17 cellular contexts compared by ENCODE assay signal in the genomic region with DNA sequence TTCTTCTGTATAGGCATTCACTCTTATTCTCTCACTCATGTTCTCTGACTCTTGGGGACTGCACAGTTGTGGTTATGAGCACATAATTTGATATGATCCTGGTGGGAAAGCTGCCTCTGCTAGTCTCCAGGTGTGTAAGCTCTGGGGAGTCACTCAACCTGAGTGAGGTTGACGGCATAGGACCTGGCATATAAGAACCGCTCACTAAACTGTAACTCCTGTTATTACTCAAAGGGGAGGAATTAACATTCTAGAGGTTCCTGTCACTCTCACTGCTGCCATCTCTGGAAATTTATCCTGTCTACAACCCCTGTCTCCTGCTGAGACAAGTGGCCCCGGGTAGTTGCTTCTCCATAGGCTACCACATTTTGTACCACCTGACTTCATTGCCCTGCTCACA. TPM values are rescaled to one million over a fixed set of nuclear protein-coding genes. Genes with fewer than 3 reads are reported as not detected.
DNase-seq lines count a peak whose midpoint lies in the region; ATAC-seq and TF ChIP-seq lines count a peak whose summit lies in the region.
"Had no signal": no experiment of that assay in that cellular context is flagged by ENCODE, and none has a peak within 500 bp of the region (broad histone marks: within the 10 kb centered on the region; RNA-seq: fewer than 3 reads in every experiment).

No MANE protein-coding gene starts in this region.

- peaks cover 0 to 47% (median 10%) of the 10 kb centered on the region in 4 donors for H3K36me3 ChIP-seq in sigmoid colon
- peaks cover 0 to 40% (median 7%) of the 10 kb centered on the region in 4 donors for H3K36me3 ChIP-seq in transverse colon

- no peak for ATAC-seq in activated naive CD8-positive, alpha-beta T cell treated with anti-CD3 and anti-CD28 coated beads, Interleukin-2, amount 50 U/mL, for 24 hours
- peak in 1 of 4 experiments; percentile 1 for ATAC-seq in T-cell (replicated peaks in 1 of 4)

- H3K4me1 ChIP-seq in sigmoid colon (peaks cover 0 to 13% (median 8%) of the 10 kb centered on the region in 4 donors), transverse colon (peaks cover 0 to 18% (median 0%) of the 10 kb centered on the region in 4 donors)
- H3K4me1 ChIP-seq: BE2C had no signal

- no peak for DNase-seq in activated naive CD8-positive, alpha-beta T cell treated with anti-CD3 and anti-CD28 coated beads for 36 hours
- no peak for DNase-seq in activated naive CD8-positive, alpha-beta T cell treated with anti-CD3 and anti-CD28 coated beads, Interleukin-2, amount 50 U/mL, for 24 hours
- DNase-seq in T-cell: no peak
- DNase-seq in immature natural killer cell: no peak
- no peak for DNase-seq in sigmoid colon
- DNase-seq in HT-29 (ENCODE audit: low spot score): no peak
- no peak for DNase-seq in transverse colon
- DNase-seq: BE2C; CD4-positive, alpha-beta memory T cell; IMR-90; Kasumi-1; NCI-H1105 treated with DMSO at 0.1 percent for 48 hours; NCI-H2029; NCI-H2171 treated with DMSO at 0.1 percent for 48 hours; NCI-H774 had no signal

- H3K9me3 ChIP-seq in sigmoid colon: no peaks in the 10 kb centered on the region
- H3K9me3 ChIP-seq in transverse colon: no peaks in the 10 kb centered on the region
- H3K9me3 ChIP-seq: BE2C had no signal

- intact Hi-C loops in sigmoid colon (cut with DNase I) (no loop called here), transverse colon (cut with DNase I; ENCODE audit: low total_unique reads) (no loop called here)

- POLR2A ChIA-PET in T-cell (lab: Charles Lee): interaction anchor here in 1 of 2 donors (0.6 kb wide), 1 partner anchor 134 kb away, joined by 5 read pairs; no protein-coding TSS in a partner anchor

- CTCF ChIA-PET in T-cell (lab: Charles Lee): no interaction called here

- no peak overlapping the region for H3K27ac ChIP-seq in sigmoid colon
- no peak overlapping the region for H3K27ac ChIP-seq in transverse colon

- no peaks in the 10 kb centered on the region for H3K27me3 ChIP-seq in sigmoid colon
- H3K27me3 ChIP-seq in transverse colon: no peaks in the 10 kb centered on the region
- H3K27me3 ChIP-seq: BE2C had no signal

- peaks cover 40% of the 10 kb centered on the region for H3K36me3 Mint-ChIP-seq in activated naive CD8-positive, alpha-beta T cell treated with anti-CD3 and anti-CD28 coated beads for 36 hours
- peaks cover 46% of the 10 kb centered on the region for H3K36me3 Mint-ChIP-seq in activated naive CD8-positive, alpha-beta T cell treated with anti-CD3 and anti-CD28 coated beads, Interleukin-2, amount 50 U/mL, for 24 hours (ENCODE audit: low read depth)
- H3K36me3 Mint-ChIP-seq in T-cell: peaks cover 43% of the 10 kb centered on the region
- H3K36me3 Mint-ChIP-seq in immature natural killer cell: peaks cover 4 to 27% (median 23%) of the 10 kb centered on the region in 3 donors

- H3K27ac Mint-ChIP-seq in activated naive CD8-positive, alpha-beta T cell treated with anti-CD3 and anti-CD28 coated beads for 36 hours: peak overlapping the region; percentile 35
- no peak overlapping the region for H3K27ac Mint-ChIP-seq in activated naive CD8-positive, alpha-beta T cell treated with anti-CD3 and anti-CD28 coated beads, Interleukin-2, amount 50 U/mL, for 24 hours
- peak overlapping the region; percentile 30 to 51 for H3K27ac Mint-ChIP-seq in T-cell
- peak overlapping the region in 5 of 6 donors; percentile 20 to 72 (median 66) for H3K27ac Mint-ChIP-seq in immature natural killer cell

- H3K4me1 Mint-ChIP-seq in activated naive CD8-positive, alpha-beta T cell treated with anti-CD3 and anti-CD28 coated beads for 36 hours: peaks cover 31% of the 10 kb centered on the region
- H3K4me1 Mint-ChIP-seq in activated naive CD8-positive, alpha-beta T cell treated with anti-CD3 and anti-CD28 coated beads, Interleukin-2, amount 50 U/mL, for 24 hours: peaks cover 25% of the 10 kb centered on the region
- peaks cover 24 to 37% (median 36%) of the 10 kb centered on the region in 3 donors for H3K4me1 Mint-ChIP-seq in T-cell
- peaks cover 37 to 53% of the 10 kb centered on the region in 2 donors for H3K4me1 Mint-ChIP-seq in immature natural killer cell

- H3K4me3 Mint-ChIP-seq in activated naive CD8-positive, alpha-beta T cell treated with anti-CD3 and anti-CD28 coated beads for 36 hours: no peak overlapping the region
- no peak overlapping the region for H3K4me3 Mint-ChIP-seq in activated naive CD8-positive, alpha-beta T cell treated with anti-CD3 and anti-CD28 coated beads, Interleukin-2, amount 50 U/mL, for 24 hours
- H3K4me3 Mint-ChIP-seq in T-cell: no peak overlapping the region
- H3K4me3 Mint-ChIP-seq in immature natural killer cell: no peak overlapping the region
- H3K4me3 Mint-ChIP-seq: CD4-positive, alpha-beta memory T cell had no signal

- in situ Hi-C loops in transverse colon (cut with MboI; ENCODE audit: low pct_ligation_motif_present in 1 of 4, low pct_unique_long_range_greater_than_20kb in 1 of 4, low sequenced_read_pairs in 3 of 4): no loop called here

- no peaks in the 10 kb centered on the region for H3K9me3 Mint-ChIP-seq in activated naive CD8-positive, alpha-beta T cell treated with anti-CD3 and anti-CD28 coated beads for 36 hours
- no peaks in the 10 kb centered on the region for H3K9me3 Mint-ChIP-seq in activated naive CD8-positive, alpha-beta T cell treated with anti-CD3 and anti-CD28 coated beads, Interleukin-2, amount 50 U/mL, for 24 hours
- H3K9me3 Mint-ChIP-seq in T-cell (no peaks in the 10 kb centered on the region), immature natural killer cell (no peaks in the 10 kb centered on the region)
- H3K9me3 Mint-ChIP-seq: CD4-positive, alpha-beta memory T cell had no signal

- 92 to 93% methylated on average over 3 of the region's 3 CpGs for WGBS in sigmoid colon, 2 donors
- 83 to 87% methylated on average over 3 of the region's 3 CpGs for WGBS in transverse colon (ENCODE audit: low coverage in 1 of 2), 2 donors

- H3K4me3 ChIP-seq in sigmoid colon (no peak overlapping the region), transverse colon (no peak overlapping the region)

- no peak for TF ChIP-seq CTCF in sigmoid colon (IDR thresholded peaks at IDR 0.05)
- TF ChIP-seq CTCF in transverse colon (IDR thresholded peaks at IDR 0.05): no peak

- TF ChIP-seq EP300 in sigmoid colon (IDR thresholded peaks at IDR 0.05) (no peak), transverse colon (IDR thresholded peaks at IDR 0.05; ENCODE audit: low read depth) (no peak)

- TF ChIP-seq POLR2A in sigmoid colon (IDR thresholded peaks at IDR 0.05) (no peak), transverse colon (IDR thresholded peaks at IDR 0.05) (no peak)

- no peaks in the 10 kb centered on the region for H3K27me3 Mint-ChIP-seq in activated naive CD8-positive, alpha-beta T cell treated with anti-CD3 and anti-CD28 coated beads for 36 hours
- H3K27me3 Mint-ChIP-seq in activated naive CD8-positive, alpha-beta T cell treated with anti-CD3 and anti-CD28 coated beads, Interleukin-2, amount 50 U/mL, for 24 hours: no peaks in the 10 kb centered on the region
- H3K27me3 Mint-ChIP-seq in T-cell (no peaks in the 10 kb centered on the region), immature natural killer cell (ENCODE audit: low read depth in 3 of 3) (peaks cover 0 to 5% (median 0%) of the 10 kb centered on the region in 3 donors)
- H3K27me3 Mint-ChIP-seq: CD4-positive, alpha-beta memory T cell had no signal

RNA-seq across cellular contexts. Expression of a gene that starts 14.0 kb away (rescaled TPM):
- 100 to 1,000 TPM; 310 to 318 TPM for total RNA-seq in activated naive CD8-positive, alpha-beta T cell treated with anti-CD3 and anti-CD28 coated beads for 36 hours
- 1,000 to 10,000 TPM in 2 of 5 donors, 100 to 1,000 TPM in 3; 788 to 1,543 (median 848) TPM for total RNA-seq in T-cell
- 100 to 1,000 TPM; 635 to 806 (median 639) TPM for polyA plus RNA-seq in immature natural killer cell
- total RNA-seq in sigmoid colon: 100 to 1,000 TPM; 263 to 366 (median 303) TPM
- 100 to 1,000 TPM; 211 to 338 (median 288) TPM for polyA plus RNA-seq in sigmoid colon
- total RNA-seq in HT-29 (2014; rRNA removed; shearing (Covaris generic)): 93.3 and 126 TPM in 2 replicates
- total RNA-seq in transverse colon: 100 to 1,000 TPM; 255 to 557 (median 471) TPM

RNA-seq across cellular contexts. Expression of a gene that starts 16.1 kb away (rescaled TPM):
- total RNA-seq in activated naive CD8-positive, alpha-beta T cell treated with anti-CD3 and anti-CD28 coated beads for 36 hours: not detected
- total RNA-seq in T-cell (under 1 TPM in 1 of 5 donors, not detected in 4; 0.13 TPM), sigmoid colon (not detected), transverse colon (under 1 TPM in 1 of 4 donors, not detected in 3; 0.27 TPM)
- polyA plus RNA-seq in immature natural killer cell (under 1 TPM in 1 of 3 donors, not detected in 2; 0.09 TPM), sigmoid colon (not detected)
- total RNA-seq in HT-29 (2014; rRNA removed; shearing (Covaris generic)): not detected in 2 replicates
- total RNA-seq: CD4-positive, alpha-beta memory T cell; H4; IMR-90; NCI-H460 had no signal
- polyA plus RNA-seq: CD4-positive, alpha-beta memory T cell had no signal
